Comparison of ENCODE assay signal across 15 cellular contexts in the genomic region with DNA sequence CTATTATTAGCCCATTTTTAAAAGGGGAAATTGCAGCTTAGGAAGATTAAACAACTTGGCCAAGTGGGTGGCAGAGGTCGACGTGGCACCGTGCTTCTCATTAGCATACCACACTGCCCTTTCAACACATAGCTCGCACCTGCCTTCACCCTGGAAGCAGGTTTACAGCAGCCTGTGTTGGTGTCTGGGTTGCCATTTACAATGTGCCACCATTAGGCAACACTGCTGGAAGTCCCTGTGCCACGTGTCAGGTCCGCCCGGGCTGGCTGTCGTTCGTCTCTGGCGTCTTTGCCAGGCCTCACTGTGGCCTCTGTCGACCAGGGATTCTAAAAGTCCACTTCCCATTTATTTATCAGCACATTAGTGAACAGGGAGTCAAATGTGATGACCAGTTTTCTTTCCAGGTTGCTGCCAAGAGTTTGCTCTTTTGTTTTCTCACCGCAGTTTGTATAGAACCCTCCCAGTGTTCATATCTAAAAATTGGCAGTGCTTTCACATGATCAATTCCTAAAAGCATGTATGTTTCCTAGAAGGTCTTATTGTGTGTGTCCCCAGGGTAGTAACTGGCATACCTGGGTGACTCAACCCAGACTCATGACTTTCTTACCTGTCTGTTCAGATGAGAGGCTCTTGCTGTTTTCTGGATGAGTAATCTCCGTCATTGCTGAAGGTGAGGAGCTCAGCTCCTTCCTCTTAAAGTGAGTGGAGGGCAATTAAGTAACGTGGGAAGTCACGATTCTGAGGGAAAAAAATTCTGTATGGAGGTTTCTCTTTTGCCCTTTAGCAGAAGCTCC. TPM values are rescaled to one million over a fixed set of nuclear protein-coding genes. Genes with fewer than 3 reads are reported as not detected.
DNase-seq lines count a peak whose midpoint lies in the region; ATAC-seq and TF ChIP-seq lines count a peak whose summit lies in the region.
"Had no signal": no experiment of that assay in that cellular context is flagged by ENCODE, and none has a peak within 500 bp of the region (broad histone marks: within the 10 kb centered on the region; RNA-seq: fewer than 3 reads in every experiment).

No MANE protein-coding gene starts in this region.

- H3K27ac ChIP-seq in HCT116 (ENCODE audit: low read depth, low read length) (no peak overlapping the region), neutrophil (peak overlapping the region; percentile 66), gastroesophageal sphincter (no peak overlapping the region)
- H3K27ac ChIP-seq: suprapubic skin, WERI-Rb-1 had no signal

- no peak overlapping the region for H3K4me3 Mint-ChIP-seq in activated CD4-positive, alpha-beta memory T cell treated with anti-CD3 and anti-CD28 coated beads, Interleukin-2, amount 10 ng/mL, durations not matched to agents 7 days and 5 days
- H3K4me3 Mint-ChIP-seq in activated CD4-positive, alpha-beta memory T cell treated with anti-CD3 and anti-CD28 coated beads for 36 hours: no peak overlapping the region
- H3K4me3 Mint-ChIP-seq: HFFc6 had no signal

- ATAC-seq in HCT116: peak; percentile 83
- no peak for ATAC-seq in gastroesophageal sphincter
- ATAC-seq in HG02884 (IDR thresholded peaks at IDR 0.05; ENCODE audit: unreplicated experiment): no peak

- peaks cover 46% of the 10 kb centered on the region for H3K4me1 Mint-ChIP-seq in activated CD4-positive, alpha-beta memory T cell treated with anti-CD3 and anti-CD28 coated beads, Interleukin-2, amount 10 ng/mL, durations not matched to agents 7 days and 5 days
- H3K4me1 Mint-ChIP-seq in activated CD4-positive, alpha-beta memory T cell treated with anti-CD3 and anti-CD28 coated beads for 36 hours (ENCODE audit: low read depth): peaks cover 30% of the 10 kb centered on the region

- TF ChIP-seq POLR2A in HCT116 (IDR thresholded peaks at IDR 0.05; ENCODE audit: borderline replicate concordance, extremely low read depth, insufficient read depth, insufficient read length): no peak
- TF ChIP-seq POLR2A in gastroesophageal sphincter (IDR thresholded peaks at IDR 0.05): no peak

- no peaks in the 10 kb centered on the region for H3K27me3 ChIP-seq in HCT116 (ENCODE audit: insufficient read depth, low read length)
- H3K27me3 ChIP-seq in neutrophil: no peaks in the 10 kb centered on the region
- no peaks in the 10 kb centered on the region for H3K27me3 ChIP-seq in BE2C
- no peaks in the 10 kb centered on the region for H3K27me3 ChIP-seq in gastroesophageal sphincter
- H3K27me3 ChIP-seq: suprapubic skin had no signal

- peak overlapping the region; percentile 28 for H3K27ac Mint-ChIP-seq in activated CD4-positive, alpha-beta memory T cell treated with anti-CD3 and anti-CD28 coated beads, Interleukin-2, amount 10 ng/mL, durations not matched to agents 7 days and 5 days
- no peak overlapping the region for H3K27ac Mint-ChIP-seq in activated CD4-positive, alpha-beta memory T cell treated with anti-CD3 and anti-CD28 coated beads for 36 hours
- H3K27ac Mint-ChIP-seq: HFFc6 had no signal

- POLR2A ChIA-PET in activated CD4-positive, alpha-beta memory T cell treated with anti-CD3 and anti-CD28 coated beads, Interleukin-2, amount 10 ng/mL, durations not matched to agents 7 days and 5 days (lab: Charles Lee): interaction anchor here (1.1 to 1.2 kb wide), 2 partner anchors 8 to 10 kb away, joined by 3 to 7 read pairs; no protein-coding TSS in a partner anchor
- POLR2A ChIA-PET in activated CD4-positive, alpha-beta memory T cell treated with anti-CD3 and anti-CD28 coated beads for 36 hours (lab: Charles Lee): interaction anchor here (0.8 to 2.1 kb wide), 2 partner anchors 8 to 10 kb away, joined by 3 to 10 read pairs; a partner anchor contains a TSS
- POLR2A ChIA-PET in HCT116 (lab: Charles Lee): no interaction called here

- H3K9me2 ChIP-seq in HCT116 (ENCODE audit: insufficient read depth): no peaks in the 10 kb centered on the region
- H3K9me2 ChIP-seq: SK-N-SH had no signal

- no peak overlapping the region for H3K4me3 ChIP-seq in HCT116 (replicated peaks in 1 of 2; ENCODE audit: low read depth in 1 of 2, low read length in 2 of 2)
- no peak overlapping the region for H3K4me3 ChIP-seq in neutrophil (ENCODE audit: low read depth in 1 of 2, low read length in 1 of 2)
- H3K4me3 ChIP-seq in BE2C (ENCODE audit: low read depth, low read length): no peak overlapping the region
- H3K4me3 ChIP-seq in gastroesophageal sphincter: no peak overlapping the region
- H3K4me3 ChIP-seq: suprapubic skin had no signal

- H3K9me3 Mint-ChIP-seq in activated CD4-positive, alpha-beta memory T cell treated with anti-CD3 and anti-CD28 coated beads, Interleukin-2, amount 10 ng/mL, durations not matched to agents 7 days and 5 days: no peaks in the 10 kb centered on the region
- no peaks in the 10 kb centered on the region for H3K9me3 Mint-ChIP-seq in activated CD4-positive, alpha-beta memory T cell treated with anti-CD3 and anti-CD28 coated beads for 36 hours
- H3K9me3 Mint-ChIP-seq: HFFc6 had no signal

- H3K4me2 ChIP-seq in HCT116 (ENCODE audit: low read length): peak overlapping the region; percentile 43
- H3K4me2 ChIP-seq: SK-N-SH had no signal

- H3K79me2 ChIP-seq in HCT116 (ENCODE audit: insufficient read depth, low read length): no peaks in the 10 kb centered on the region; the same call in 1 of the 2 replicates

- no peak for TF ChIP-seq RAD21 in HCT116 (IDR thresholded peaks at IDR 0.05; ENCODE audit: low read depth)

- no peak for DNase-seq in activated CD4-positive, alpha-beta memory T cell treated with anti-CD3 and anti-CD28 coated beads, Interleukin-2, amount 10 ng/mL, durations not matched to agents 7 days and 5 days
- DNase-seq in activated CD4-positive, alpha-beta memory T cell treated with anti-CD3 and anti-CD28 coated beads for 36 hours: no peak
- DNase-seq in HCT116 (ENCODE audit: low read depth, low spot score) (no peak), cerebellum (ENCODE audit: low spot score) (peak; percentile 15), BE2C (no peak)
- DNase-seq: ACHN; effector CD8-positive, alpha-beta T cell; HFFc6; MM.1S; SK-N-SH; WERI-Rb-1 had no signal

- H3K36me3 ChIP-seq in HCT116 (ENCODE audit: control insufficient read depth in 1 of 2, insufficient read depth in 2 of 2, low read length in 2 of 2) (peaks cover 23 to 41% of the 10 kb centered on the region in 2 experiments), neutrophil (peaks cover 33% of the 10 kb centered on the region), BE2C (peaks cover 78% of the 10 kb centered on the region), gastroesophageal sphincter (peaks cover 0 to 91% of the 10 kb centered on the region in 2 donors)

- peak overlapping the region; percentile 1; the same call in 1 of the 2 replicates for H3K9ac ChIP-seq in HCT116 (ENCODE audit: low read length)
- H3K9ac ChIP-seq: SK-N-SH had no signal

- 86 to 91% methylated on average over 8 to 13 of the region's 15 CpGs for WGBS in gastroesophageal sphincter (ENCODE audit: low coverage in 1 of 2), 2 donors

- peaks cover 87% of the 10 kb centered on the region for H3K36me3 Mint-ChIP-seq in activated CD4-positive, alpha-beta memory T cell treated with anti-CD3 and anti-CD28 coated beads, Interleukin-2, amount 10 ng/mL, durations not matched to agents 7 days and 5 days (ENCODE audit: low read depth)
- peaks cover 65% of the 10 kb centered on the region for H3K36me3 Mint-ChIP-seq in activated CD4-positive, alpha-beta memory T cell treated with anti-CD3 and anti-CD28 coated beads for 36 hours

- RAD21 ChIA-PET in HCT116 (lab: Charles Lee; ENCODE audit: low non-redundant PET in 1 of 2, low total read pairs in 2 of 2, uncharacterized antibody in 2 of 2, unreplicated experiment in 2 of 2): no interaction called here

- no peak for TF ChIP-seq EP300 in gastroesophageal sphincter (IDR thresholded peaks at IDR 0.05)

- CTCF ChIA-PET in activated CD4-positive, alpha-beta memory T cell treated with anti-CD3 and anti-CD28 coated beads, Interleukin-2, amount 10 ng/mL, durations not matched to agents 7 days and 5 days (lab: Charles Lee): interaction anchor here (0.9 to 1.4 kb wide), 3 partner anchors 8 to 38 kb away, joined by 3 to 4 read pairs (median 4); no protein-coding TSS in a partner anchor
- CTCF ChIA-PET in activated CD4-positive, alpha-beta memory T cell treated with anti-CD3 and anti-CD28 coated beads for 36 hours (lab: Charles Lee): interaction anchor here (0.7 to 1.5 kb wide), 3 partner anchors 38 to 393 kb away, joined by 3 to 7 read pairs (median 3); no protein-coding TSS in a partner anchor
- CTCF ChIA-PET in HCT116 (lab: Charles Lee): no interaction called here

- no peaks in the 10 kb centered on the region for H4K20me1 ChIP-seq in HCT116 (ENCODE audit: insufficient read depth)

- BruUV-seq in HCT116 (replicated peaks; lab: Mats Ljungman, UMichigan): no TSS peak

- peaks cover 0 to 19% of the 10 kb centered on the region in 2 experiments; a peak in 2 of 4 replicates for H3K4me1 ChIP-seq in HCT116 (ENCODE audit: control insufficient read depth in 1 of 2, insufficient read depth in 2 of 2, low read length in 2 of 2)
- peaks cover 11 to 18% of the 10 kb centered on the region in 2 experiments for H3K4me1 ChIP-seq in neutrophil (ENCODE audit: control insufficient read depth in 1 of 2, insufficient read depth in 1 of 2, low read depth in 1 of 2, low read length in 1 of 2)
- no peaks in the 10 kb centered on the region for H3K4me1 ChIP-seq in BE2C
- H3K4me1 ChIP-seq in gastroesophageal sphincter: no peaks in the 10 kb centered on the region
- H3K4me1 ChIP-seq: suprapubic skin had no signal

- H3K27me3 Mint-ChIP-seq in activated CD4-positive, alpha-beta memory T cell treated with anti-CD3 and anti-CD28 coated beads, Interleukin-2, amount 10 ng/mL, durations not matched to agents 7 days and 5 days: no peaks in the 10 kb centered on the region
- no peaks in the 10 kb centered on the region for H3K27me3 Mint-ChIP-seq in activated CD4-positive, alpha-beta memory T cell treated with anti-CD3 and anti-CD28 coated beads for 36 hours

- TF ChIP-seq CTCF in HCT116 (IDR thresholded peaks at IDR 0.05 in 2 of 3, conservative IDR thresholded peaks at IDR 0.05 in 1 of 3; ENCODE audit: borderline replicate concordance in 1 of 3, insufficient read depth in 1 of 3, low read depth in 2 of 3, low read length in 2 of 3): no peak
- no peak for TF ChIP-seq CTCF in neutrophil (IDR thresholded peaks at IDR 0.05)
- TF ChIP-seq CTCF in BE2C (IDR thresholded peaks at IDR 0.05; ENCODE audit: low read depth, low read length): no peak
- no peak for TF ChIP-seq CTCF in gastroesophageal sphincter (IDR thresholded peaks at IDR 0.05)

- intact Hi-C loops in activated CD4-positive, alpha-beta memory T cell treated with anti-CD3 and anti-CD28 coated beads for 36 hours (cut with micrococcal nuclease): no loop called here
- intact Hi-C loops in HCT116 (cut with micrococcal nuclease): no loop called here

- H3K9me3 ChIP-seq in HCT116 (ENCODE audit: control insufficient read depth in 1 of 2, insufficient read depth in 1 of 2, low read depth in 1 of 2, low read length in 2 of 2) (no peaks in the 10 kb centered on the region), neutrophil (no peaks in the 10 kb centered on the region), BE2C (no peaks in the 10 kb centered on the region), gastroesophageal sphincter (no peaks in the 10 kb centered on the region)
- H3K9me3 ChIP-seq: SK-N-SH, suprapubic skin had no signal

- no peak overlapping the region for H2AFZ ChIP-seq in HCT116 (ENCODE audit: low read depth, low read length, poor library complexity, severe bottlenecking)

RNA-seq across cellular contexts. Expression of a gene that starts 9.2 kb away (rescaled TPM):
- total RNA-seq in activated CD4-positive, alpha-beta memory T cell treated with anti-CD3 and anti-CD28 coated beads, Interleukin-2, amount 10 ng/mL, durations not matched to agents 7 days and 5 days: 100 to 1,000 TPM; 276 to 283 TPM
- 10 to 100 TPM; 94.9 to 96.9 TPM for total RNA-seq in activated CD4-positive, alpha-beta memory T cell treated with anti-CD3 and anti-CD28 coated beads for 36 hours
- total RNA-seq in HCT116 (2021; ENCODE audit: unreplicated experiment) (54.7 TPM), cerebellum (42.6 TPM), gastroesophageal sphincter (10 to 100 TPM; 18.8 to 52.1 (median 30.7) TPM)
- polyA plus RNA-seq in HCT116 (2012): 38.7 and 45.5 TPM in 2 replicates
- 20.0 TPM for polyA plus RNA-seq in BE2C (2012; ENCODE audit: insufficient read depth, insufficient read length, low read depth)
